26 cellular contexts compared by ENCODE assay signal in genomic region chr5:73399761-73400160, GRCh38. TPM values are rescaled to one million over a fixed set of nuclear protein-coding genes. Genes with fewer than 3 reads are reported as not detected.
"Had no signal": no experiment of that assay in that cellular context is flagged by ENCODE, and none has a peak within 500 bp of the region (broad histone marks: within the 10 kb centered on the region; RNA-seq: fewer than 3 reads in every experiment).

No MANE protein-coding gene starts in this region.

- H3K9me3 Mint-ChIP-seq: dendritic cell treated with granulocyte-macrophage colony-stimulating factor and Interleukin-4, amounts not matched to agents 40 ng/mL and 50 ng/mL, for 4 days; effector memory CD8-positive, alpha-beta T cell; mesothelial cell of epicardium; naive B cell; naive thymus-derived CD8-positive, alpha-beta T cell had no signal

- H3K9me3 ChIP-seq: colonic mucosa, esophagus squamous epithelium, gastrocnemius medialis, heart right ventricle, left lung, lower lobe of right lung, mucosa of descending colon had no signal

- ATAC-seq: effector memory CD8-positive, alpha-beta T cell; esophagus mucosa; gastrocnemius medialis; heart right ventricle; left cardiac atrium; left lung; left ventricle myocardium superior; lower lobe of right lung; mucosa of descending colon; naive thymus-derived CD8-positive, alpha-beta T cell had no signal

- H3K4me3 Mint-ChIP-seq: dendritic cell treated with granulocyte-macrophage colony-stimulating factor and Interleukin-4, amounts not matched to agents 40 ng/mL and 50 ng/mL, for 4 days; effector memory CD8-positive, alpha-beta T cell; mesothelial cell of epicardium; naive B cell; naive thymus-derived CD8-positive, alpha-beta T cell had no signal

- H3K27ac ChIP-seq: colonic mucosa, epithelial cell of prostate, esophagus squamous epithelium, gastrocnemius medialis, heart right ventricle, left lung, lower lobe of right lung had no signal

- H3K4me1 Mint-ChIP-seq: mesothelial cell of epicardium; naive B cell; naive thymus-derived CD8-positive, alpha-beta T cell had no signal

- H3K27me3 ChIP-seq: colonic mucosa had no signal

- H3K4me1 ChIP-seq: colonic mucosa, esophagus squamous epithelium, gastrocnemius medialis, heart right ventricle, left lung, lower lobe of right lung had no signal

- H3K4me3 ChIP-seq: colonic mucosa, esophagus squamous epithelium, gastrocnemius medialis, heart right ventricle, left lung, lower lobe of right lung, mucosa of descending colon had no signal

- H3K36me3 ChIP-seq: colonic mucosa, esophagus squamous epithelium, gastrocnemius medialis, heart right ventricle, left lung, lower lobe of right lung had no signal

- DNase-seq: colonic mucosa; cortex of kidney; effector CD8-positive, alpha-beta T cell; effector memory CD8-positive, alpha-beta T cell; erythroblast; esophagus squamous epithelium; foreskin fibroblast; foreskin melanocyte; gastrocnemius medialis; glutamatergic neuron; head of caudate nucleus; heart right ventricle; hippocampal formation; left cardiac atrium; left lung; left ventricle myocardium superior; lower lobe of right lung; mesenchymal stem cell; mucosa of descending colon; naive B cell; naive thymus-derived CD8-positive, alpha-beta T cell had no signal

- H3K27ac Mint-ChIP-seq: dendritic cell treated with granulocyte-macrophage colony-stimulating factor and Interleukin-4, amounts not matched to agents 40 ng/mL and 50 ng/mL, for 4 days; effector memory CD8-positive, alpha-beta T cell; mesothelial cell of epicardium; naive B cell; naive thymus-derived CD8-positive, alpha-beta T cell had no signal

- H3K36me3 Mint-ChIP-seq: mesothelial cell of epicardium, naive B cell had no signal

RNA-seq across cellular contexts. Expression of gene FOXD1, which starts 48.8 kb away (rescaled TPM):
- total RNA-seq: left ventricle myocardium superior; lung microvascular endothelial cell; naive thymus-derived CD8-positive, alpha-beta T cell had no signal
- polyA plus RNA-seq: naive thymus-derived CD8-positive, alpha-beta T cell had no signal
